In genomic region chr4:89506866-89507494, GRCh38 we compare ENCODE assay signal across 24 cellular contexts.
"Had no signal": no experiment of that assay in that cellular context is flagged by ENCODE, and none has a peak within 500 bp of the region (broad histone marks: within the 10 kb centered on the region; RNA-seq: fewer than 3 reads in every experiment).

No MANE protein-coding gene starts in this region.

- DNase-seq: activated CD4-positive, alpha-beta T cell treated with anti-CD3 and anti-CD28 coated beads, Interleukin-2, amount 10 ng/mL, durations not matched to agents 24 days and 14 days; activated CD8-positive, alpha-beta T cell treated with anti-CD3 and anti-CD28 coated beads, Interleukin-2, amount 10 ng/mL, durations not matched to agents 7 days and 5 days; activated gamma-delta T cell; activated T-cell treated with anti-CD3 and anti-CD28 coated beads, Interleukin-2, amount 50 U/mL, for 4 hours; adrenal gland; body of pancreas; central memory CD4-positive, alpha-beta T cell; colonic mucosa; hippocampal formation; islet precursor cell; left colon; lower lobe of right lung; sigmoid colon; spleen; stimulated activated CD4-positive, alpha-beta T cell treated with anti-CD3 and anti-CD28 coated beads, Interleukin-4, amount 100 ng/mL, for 4 hours; T-helper 2 cell; testis had no signal

- H3K36me3 ChIP-seq: adrenal gland, colonic mucosa, lower lobe of right lung, neutrophil, sigmoid colon, spleen had no signal

- H3K9me3 ChIP-seq: adrenal gland, body of pancreas, colonic mucosa, lower lobe of right lung, neutrophil, sigmoid colon, testis had no signal

- H3K4me3 Mint-ChIP-seq: activated CD4-positive, alpha-beta T cell treated with anti-CD3 and anti-CD28 coated beads, Interleukin-2, amount 10 ng/mL, durations not matched to agents 24 days and 14 days; activated CD8-positive, alpha-beta T cell treated with anti-CD3 and anti-CD28 coated beads, Interleukin-2, amount 10 ng/mL, durations not matched to agents 7 days and 5 days; activated T-cell treated with anti-CD3 and anti-CD28 coated beads, Interleukin-2, amount 50 U/mL, for 4 hours; mesothelial cell of epicardium; natural killer cell treated with Interleukin-12 subunit alpha and Interleukin-12 subunit beta and Interleukin-15 and Interleukin-18, amount 100 ng/mL, for 72 hours; stimulated activated memory B cell treated with anti-CD40 and anti-IgM and Interleukin-4, amounts not matched to agents 10 μg/mL and 1 μg/mL and 100 μg/mL, for 72 hours; type B pancreatic cell had no signal

- ATAC-seq: activated CD8-positive, alpha-beta T cell treated with anti-CD3 and anti-CD28 coated beads, Interleukin-2, amount 10 ng/mL, durations not matched to agents 7 days and 5 days; activated naive CD4-positive, alpha-beta T cell treated with anti-CD3 and anti-CD28 coated beads, Interleukin-2, amount 50 U/mL, for 72 hours; activated T-cell treated with anti-CD3 and anti-CD28 coated beads, Interleukin-2, amount 50 U/mL, for 4 hours; body of pancreas; left colon; lower lobe of right lung; natural killer cell treated with Interleukin-12 subunit alpha and Interleukin-12 subunit beta and Interleukin-15 and Interleukin-18, amount 100 ng/mL, for 72 hours; stimulated activated memory B cell treated with anti-CD40 and anti-IgM and Interleukin-4, amounts not matched to agents 10 μg/mL and 1 μg/mL and 100 μg/mL, for 72 hours had no signal

- H3K4me1 Mint-ChIP-seq: mesothelial cell of epicardium; stimulated activated memory B cell treated with anti-CD40 and anti-IgM and Interleukin-4, amounts not matched to agents 10 μg/mL and 1 μg/mL and 100 μg/mL, for 72 hours had no signal

- H3K36me3 Mint-ChIP-seq: stimulated activated memory B cell treated with anti-CD40 and anti-IgM and Interleukin-4, amounts not matched to agents 10 μg/mL and 1 μg/mL and 100 μg/mL, for 72 hours; type B pancreatic cell had no signal

- H3K27ac ChIP-seq: adrenal gland, body of pancreas, colonic mucosa, lower lobe of right lung, neutrophil, parathyroid adenoma, sigmoid colon, spleen, testis had no signal

- H3K4me3 ChIP-seq: adrenal gland, body of pancreas, colonic mucosa, lower lobe of right lung, sigmoid colon, spleen, testis had no signal

- H3K9ac ChIP-seq: parathyroid adenoma had no signal

- H3K9me3 Mint-ChIP-seq: type B pancreatic cell had no signal

- H2AFZ ChIP-seq: parathyroid adenoma had no signal

- H3K4me1 ChIP-seq: adrenal gland, body of pancreas, colonic mucosa, lower lobe of right lung, parathyroid adenoma, sigmoid colon, testis had no signal

- H3K79me2 ChIP-seq: parathyroid adenoma had no signal

- H3K27ac Mint-ChIP-seq: activated CD4-positive, alpha-beta T cell treated with anti-CD3 and anti-CD28 coated beads, Interleukin-2, amount 10 ng/mL, durations not matched to agents 24 days and 14 days; activated CD8-positive, alpha-beta T cell treated with anti-CD3 and anti-CD28 coated beads, Interleukin-2, amount 10 ng/mL, durations not matched to agents 7 days and 5 days; activated naive CD4-positive, alpha-beta T cell treated with anti-CD3 and anti-CD28 coated beads, Interleukin-2, amount 50 U/mL, for 72 hours; mesothelial cell of epicardium; stimulated activated memory B cell treated with anti-CD40 and anti-IgM and Interleukin-4, amounts not matched to agents 10 μg/mL and 1 μg/mL and 100 μg/mL, for 72 hours; type B pancreatic cell had no signal

- H3K27me3 ChIP-seq: adrenal gland, body of pancreas, colonic mucosa, neutrophil, sigmoid colon, spleen, testis had no signal

- H3K27me3 Mint-ChIP-seq: stimulated activated memory B cell treated with anti-CD40 and anti-IgM and Interleukin-4, amounts not matched to agents 10 μg/mL and 1 μg/mL and 100 μg/mL, for 72 hours; type B pancreatic cell had no signal
